ENCODE assay signal across 1 cellular context in the genomic region with DNA sequence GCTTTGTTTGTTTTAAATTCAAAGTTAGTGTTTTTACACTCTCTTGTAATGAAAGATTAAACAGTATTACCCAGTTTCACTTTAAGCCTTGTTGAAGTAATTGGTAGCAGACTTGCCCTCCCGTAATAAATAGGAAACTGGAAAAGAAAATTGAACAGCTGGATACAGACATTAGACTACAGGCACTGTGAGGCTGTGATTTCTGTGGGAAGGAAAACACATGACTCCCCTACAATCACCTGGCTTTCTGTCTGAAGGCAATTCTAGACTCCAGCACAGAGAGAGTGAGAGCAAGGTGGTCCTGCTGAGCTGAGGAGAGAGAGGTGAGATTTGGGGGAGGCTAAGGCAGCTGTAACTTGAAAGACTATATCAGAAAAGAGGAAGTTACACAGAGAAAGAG.
TF ChIP-seq lines count a peak whose summit lies in the region.

No MANE protein-coding gene starts in this region.

TF ChIP-seq in GM12878, 131 proteins besides CTCF, POLR2A, EP300 and RAD21:
- TF ChIP-seq, protein P1, sequence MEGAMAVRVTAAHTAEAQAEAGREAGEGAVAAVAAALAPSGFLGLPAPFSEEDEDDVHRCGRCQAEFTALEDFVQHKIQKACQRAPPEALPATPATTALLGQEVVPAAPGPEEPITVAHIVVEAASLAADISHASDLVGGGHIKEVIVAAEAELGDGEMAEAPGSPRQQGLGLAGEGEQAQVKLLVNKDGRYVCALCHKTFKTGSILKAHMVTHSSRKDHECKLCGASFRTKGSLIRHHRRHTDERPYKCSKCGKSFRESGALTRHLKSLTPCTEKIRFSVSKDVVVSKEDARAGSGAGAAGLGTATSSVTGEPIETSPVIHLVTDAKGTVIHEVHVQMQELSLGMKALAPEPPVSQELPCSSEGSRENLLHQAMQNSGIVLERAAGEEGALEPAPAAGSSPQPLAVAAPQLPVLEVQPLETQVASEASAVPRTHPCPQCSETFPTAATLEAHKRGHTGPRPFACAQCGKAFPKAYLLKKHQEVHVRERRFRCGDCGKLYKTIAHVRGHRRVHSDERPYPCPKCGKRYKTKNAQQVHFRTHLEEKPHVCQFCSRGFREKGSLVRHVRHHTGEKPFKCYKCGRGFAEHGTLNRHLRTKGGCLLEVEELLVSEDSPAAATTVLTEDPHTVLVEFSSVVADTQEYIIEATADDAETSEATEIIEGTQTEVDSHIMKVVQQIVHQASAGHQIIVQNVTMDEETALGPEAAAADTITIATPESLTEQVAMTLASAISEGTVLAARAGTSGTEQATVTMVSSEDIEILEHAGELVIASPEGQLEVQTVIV (IDR thresholded peaks at IDR 0.05; ENCODE audit: borderline replicate concordance, partially characterized antibody): no peak
- TF ChIP-seq, protein P2, sequence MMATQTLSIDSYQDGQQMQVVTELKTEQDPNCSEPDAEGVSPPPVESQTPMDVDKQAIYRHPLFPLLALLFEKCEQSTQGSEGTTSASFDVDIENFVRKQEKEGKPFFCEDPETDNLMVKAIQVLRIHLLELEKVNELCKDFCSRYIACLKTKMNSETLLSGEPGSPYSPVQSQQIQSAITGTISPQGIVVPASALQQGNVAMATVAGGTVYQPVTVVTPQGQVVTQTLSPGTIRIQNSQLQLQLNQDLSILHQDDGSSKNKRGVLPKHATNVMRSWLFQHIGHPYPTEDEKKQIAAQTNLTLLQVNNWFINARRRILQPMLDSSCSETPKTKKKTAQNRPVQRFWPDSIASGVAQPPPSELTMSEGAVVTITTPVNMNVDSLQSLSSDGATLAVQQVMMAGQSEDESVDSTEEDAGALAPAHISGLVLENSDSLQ (IDR thresholded peaks at IDR 0.05): no peak
- no peak for TF ChIP-seq SIN3A (IDR thresholded peaks at IDR 0.05; ENCODE audit: low read depth, low read length)
- TF ChIP-seq NFXL1 (IDR thresholded peaks at IDR 0.05; ENCODE audit: borderline replicate concordance): no peak
- TF ChIP-seq YY1 (IDR thresholded peaks at IDR 0.05; ENCODE audit: low read depth, low read length): no peak
- no peak for TF ChIP-seq MEF2A (IDR thresholded peaks at IDR 0.05; ENCODE audit: insufficient read depth, low read depth, low read length)
